In genomic region chr10:63260860-63261251, GRCh38 we compare ENCODE assay signal across 1 cellular context.
TF ChIP-seq lines count a peak whose summit lies in the region.

No MANE protein-coding gene starts in this region.

TF ChIP-seq in GM12878, 131 proteins besides CTCF, POLR2A, EP300 and RAD21 (continued from another document):
- TF ChIP-seq REST (IDR thresholded peaks at IDR 0.05; ENCODE audit: low read depth, low read length) = no peak
- TF ChIP-seq IKZF2 (IDR thresholded peaks at IDR 0.05) = peak in 1 of 2 experiments; percentile 56; a peak in 2 of 4 replicates
- peak; percentile 4; the same call in 1 of the 2 replicates for TF ChIP-seq ATF2 (IDR thresholded peaks at IDR 0.05; ENCODE audit: low read length)
- no peak for TF ChIP-seq ZNF384 (IDR thresholded peaks at IDR 0.05; ENCODE audit: borderline replicate concordance, low read depth, low read length)
- TF ChIP-seq SPI1 (IDR thresholded peaks at IDR 0.05; ENCODE audit: borderline replicate concordance, insufficient read depth, low read depth, low read length) = peak; percentile 52; the same call in 1 of the 2 replicates
- peak in 1 of 2 experiments; percentile 82; a peak in 2 of 4 replicates for TF ChIP-seq ETV6 (conservative IDR thresholded peaks at IDR 0.05 in 1 of 2, IDR thresholded peaks at IDR 0.05 in 1 of 2; ENCODE audit: borderline replicate concordance in 1 of 2, low read depth in 1 of 2)
- peak; percentile 62 for TF ChIP-seq IKZF1 (conservative IDR thresholded peaks at IDR 0.05)
- 0 out of 2 replicates have a peak, but pooled peaks have one; percentile 2 for TF ChIP-seq CBFB (IDR thresholded peaks at IDR 0.05; ENCODE audit: low read depth)
- no peak for TF ChIP-seq TCF3 (IDR thresholded peaks at IDR 0.05; ENCODE audit: borderline replicate concordance, insufficient read depth, low read depth, low read length)
